ENCODE assay signal across 21 cellular contexts in the genomic region with DNA sequence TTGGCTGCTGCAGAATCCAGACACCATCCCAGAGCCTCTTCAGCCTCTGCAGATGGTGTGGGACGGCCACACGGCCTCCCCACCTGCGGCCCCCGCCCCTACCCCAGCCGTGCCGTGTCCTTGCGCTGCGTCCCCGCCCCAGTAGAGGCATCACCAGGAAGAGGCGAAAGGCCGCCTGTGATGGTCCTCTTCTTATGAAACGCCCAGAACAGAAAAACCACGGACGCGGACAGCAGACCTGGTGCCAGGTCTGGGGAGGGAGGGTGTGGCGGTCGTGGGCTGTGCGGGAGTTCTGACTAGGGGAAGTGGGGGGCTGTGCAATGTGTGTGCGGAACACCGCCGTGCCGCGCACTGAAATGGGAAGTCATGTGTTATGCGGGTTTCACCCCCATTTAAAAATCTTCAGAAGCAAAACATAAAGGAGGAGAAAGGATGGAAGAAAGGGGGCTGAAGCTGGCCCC. TPM values are rescaled to one million over a fixed set of nuclear protein-coding genes. Genes with fewer than 3 reads are reported as not detected.
DNase-seq lines count a peak whose midpoint lies in the region; ATAC-seq and TF ChIP-seq lines count a peak whose summit lies in the region.
"Had no signal": no experiment of that assay in that cellular context is flagged by ENCODE, and none has a peak within 500 bp of the region (broad histone marks: within the 10 kb centered on the region; RNA-seq: fewer than 3 reads in every experiment).

No MANE protein-coding gene starts in this region.

- H3K4me3 ChIP-seq in Peyer's patch (no peak overlapping the region), right lobe of liver (no peak overlapping the region)
- H3K4me3 ChIP-seq: dorsolateral prefrontal cortex, thoracic aorta had no signal

- H3K36me3 Mint-ChIP-seq in natural killer cell treated with Interleukin-12 subunit alpha and Interleukin-12 subunit beta and Interleukin-15 and Interleukin-18, amount 100 ng/mL, for 72 hours: peaks cover 8% of the 10 kb centered on the region
- H3K36me3 Mint-ChIP-seq in natural killer cell: no peaks in the 10 kb centered on the region

- H3K4me1 Mint-ChIP-seq in natural killer cell treated with Interleukin-12 subunit alpha and Interleukin-12 subunit beta and Interleukin-15 and Interleukin-18, amount 100 ng/mL, for 72 hours (ENCODE audit: low read depth in 2 of 2): peaks cover 20 to 34% of the 10 kb centered on the region in 2 donors
- peaks cover 39 to 42% of the 10 kb centered on the region in 2 donors for H3K4me1 Mint-ChIP-seq in natural killer cell

- 50% methylated on average over 12 of the region's 24 CpGs for WGBS in right lobe of liver (ENCODE audit: insufficient coverage, low coverage, low lambda C conversion rate, missing lambda C conversion rate)

- H3K27me3 ChIP-seq in Peyer's patch (no peaks in the 10 kb centered on the region), right lobe of liver (no peaks in the 10 kb centered on the region)
- H3K27me3 ChIP-seq: dorsolateral prefrontal cortex had no signal

- TF ChIP-seq POLR2A in Peyer's patch (IDR thresholded peaks at IDR 0.05) (no peak), right lobe of liver (IDR thresholded peaks at IDR 0.05) (no peak)

- H3K4me1 ChIP-seq in Peyer's patch: peaks cover 0 to 20% (median 10%) of the 10 kb centered on the region in 4 donors
- H3K4me1 ChIP-seq in right lobe of liver: no peaks in the 10 kb centered on the region

- intact Hi-C loops in natural killer cell (cut with micrococcal nuclease): no loop called here
- intact Hi-C loops in right lobe of liver (cut with DNase I): no loop called here

- H3K9me3 ChIP-seq in Peyer's patch: no peaks in the 10 kb centered on the region
- H3K9me3 ChIP-seq in right lobe of liver: no peaks in the 10 kb centered on the region
- H3K9me3 ChIP-seq: thoracic aorta had no signal

- peak; percentile 40 for DNase-seq in natural killer cell treated with Interleukin-12 subunit alpha and Interleukin-12 subunit beta and Interleukin-15 and Interleukin-18, amount 100 ng/mL, for 72 hours (ENCODE audit: low spot score)
- DNase-seq in natural killer cell: no peak
- peak in 2 of 3 donors; percentile 45 to 48 for DNase-seq in Peyer's patch
- DNase-seq in right lobe of liver: peak in 2 of 3 donors; percentile 19 to 45
- no peak for DNase-seq in DMS 273 (lab: John Stamatoyannopoulos, UW; ENCODE audit: unreplicated experiment)
- no peak for DNase-seq in left lobe of liver (ENCODE audit: low spot score)
- DNase-seq: activated naive CD4-positive, alpha-beta T cell treated with Interleukin-2 at 50 U/mL for 16 hours; AML-193; DMS53; HCEC 1CT; mesenchymal stem cell; NCI-H2171; NCI-H82; stimulated activated CD4-positive, alpha-beta T cell treated with anti-CD3 and anti-CD28 coated beads, Interleukin-4, amount 100 ng/mL, for 1 hour; stimulated activated CD8-positive, alpha-beta memory T cell treated with anti-CD3 and anti-CD28 coated beads, Interleukin-4, amount 100 ng/mL, for 48 hours had no signal

- no peaks in the 10 kb centered on the region for H3K27me3 Mint-ChIP-seq in natural killer cell treated with Interleukin-12 subunit alpha and Interleukin-12 subunit beta and Interleukin-15 and Interleukin-18, amount 100 ng/mL, for 72 hours
- H3K27me3 Mint-ChIP-seq in natural killer cell (ENCODE audit: low read depth in 2 of 2): no peaks in the 10 kb centered on the region
- H3K27me3 Mint-ChIP-seq: brain had no signal

- no peak for ATAC-seq in natural killer cell treated with Interleukin-12 subunit alpha and Interleukin-12 subunit beta and Interleukin-15 and Interleukin-18, amount 100 ng/mL, for 72 hours
- ATAC-seq in natural killer cell (no peak), right lobe of liver (no peak), left lobe of liver (no peak), HG03521 (IDR thresholded peaks at IDR 0.05; ENCODE audit: unreplicated experiment) (no peak)
- ATAC-seq: esophagus mucosa, Panc1 had no signal

- no peak for TF ChIP-seq CTCF in natural killer cell (IDR thresholded peaks at IDR 0.05)
- TF ChIP-seq CTCF in Peyer's patch (IDR thresholded peaks at IDR 0.05): no peak
- no peak for TF ChIP-seq CTCF in right lobe of liver (IDR thresholded peaks at IDR 0.05)

- no peaks in the 10 kb centered on the region for H3K9me3 Mint-ChIP-seq in natural killer cell treated with Interleukin-12 subunit alpha and Interleukin-12 subunit beta and Interleukin-15 and Interleukin-18, amount 100 ng/mL, for 72 hours
- H3K9me3 Mint-ChIP-seq in natural killer cell: no peaks in the 10 kb centered on the region
- H3K9me3 Mint-ChIP-seq: brain had no signal

- no peak overlapping the region for H3K4me3 Mint-ChIP-seq in natural killer cell treated with Interleukin-12 subunit alpha and Interleukin-12 subunit beta and Interleukin-15 and Interleukin-18, amount 100 ng/mL, for 72 hours
- no peak overlapping the region for H3K4me3 Mint-ChIP-seq in natural killer cell
- H3K4me3 Mint-ChIP-seq: brain had no signal

- no peak overlapping the region for H3K27ac Mint-ChIP-seq in natural killer cell treated with Interleukin-12 subunit alpha and Interleukin-12 subunit beta and Interleukin-15 and Interleukin-18, amount 100 ng/mL, for 72 hours
- H3K27ac Mint-ChIP-seq in natural killer cell: peak overlapping the region in 1 of 2 donors; percentile 92

- H3K36me3 ChIP-seq in Peyer's patch (peaks cover 0 to 92% (median 0%) of the 10 kb centered on the region in 3 donors), right lobe of liver (no peaks in the 10 kb centered on the region)

- H3K27ac ChIP-seq in Peyer's patch (no peak overlapping the region), right lobe of liver (no peak overlapping the region)
- H3K27ac ChIP-seq: dorsolateral prefrontal cortex, thoracic aorta had no signal

RNA-seq across cellular contexts. Expression of a gene that starts 25.5 kb away (rescaled TPM):
- total RNA-seq in natural killer cell treated with Interleukin-12 subunit alpha and Interleukin-12 subunit beta and Interleukin-15 and Interleukin-18, amount 100 ng/mL, for 72 hours: 100 to 1,000 TPM in 1 of 2 donors, 10 to 100 TPM in 1; 52.3 to 125 TPM
- 10 to 100 TPM; 45.0 to 71.4 (median 51.6) TPM for total RNA-seq in natural killer cell
- total RNA-seq in Peyer's patch: 100 to 1,000 TPM in 2 of 4 donors, 10 to 100 TPM in 2; 94.6 to 120 (median 108) TPM
- 10 to 100 TPM; 20.2 to 33.6 (median 29.4) TPM for total RNA-seq in right lobe of liver
- 25.5 TPM for total RNA-seq in left lobe of liver

RNA-seq across cellular contexts. Expression of a gene that starts 52.4 kb away (rescaled TPM):
- not detected for total RNA-seq in natural killer cell treated with Interleukin-12 subunit alpha and Interleukin-12 subunit beta and Interleukin-15 and Interleukin-18, amount 100 ng/mL, for 72 hours
- under 1 TPM in 1 of 3 donors, not detected in 2; 0.20 TPM for total RNA-seq in natural killer cell
- total RNA-seq in Peyer's patch: not detected
- total RNA-seq in right lobe of liver: 1 to 10 TPM in 1 of 6 experiments, under 1 TPM in 4, not detected in 1; 0.12 to 3.3 (median 0.15) TPM
- 4.3 TPM for total RNA-seq in left lobe of liver
- total RNA-seq: esophagus mucosa had no signal

Comparison
In these comparisons a context has a peak if more than half of its experiments do, and no peak if none do; other contexts are left out.
1. DNase-seq: peak in natural killer cell treated with Interleukin-12 subunit alpha and Interleukin-12 subunit beta and Interleukin-15 and Interleukin-18, amount 100 ng/mL, for 72 hours (single experiment), Peyer's patch (2 of 3) and right lobe of liver (2 of 3); none in natural killer cell (single experiment), DMS 273 (single experiment) and left lobe of liver (single experiment).